In the genomic region with DNA sequence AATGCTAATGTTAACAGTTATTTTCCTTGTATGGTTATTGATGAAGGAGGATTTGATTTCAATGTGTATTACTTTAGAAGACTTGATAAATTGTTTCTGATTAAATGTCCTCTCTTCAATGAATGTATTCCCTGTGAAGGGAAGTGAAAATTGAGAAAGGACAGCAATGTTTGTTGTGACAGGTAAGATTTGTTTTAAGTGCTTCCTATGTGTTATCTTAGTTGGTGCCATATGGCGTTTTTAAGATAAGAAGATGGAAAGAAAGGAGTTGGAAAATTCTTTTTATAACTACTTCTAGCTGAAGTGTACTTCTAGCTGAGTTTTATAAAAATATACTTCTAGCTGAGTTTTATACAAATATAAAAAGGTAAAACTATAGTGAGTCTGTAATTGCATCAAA, we compare ENCODE assay signal across 16 cellular contexts.
DNase-seq lines count a peak whose midpoint lies in the region; ATAC-seq, FAIRE-seq and TF ChIP-seq lines count a peak whose summit lies in the region.
"Had no signal": no experiment of that assay in that cellular context is flagged by ENCODE, and none has a peak within 500 bp of the region (broad histone marks: within the 10 kb centered on the region; RNA-seq: fewer than 3 reads in every experiment).

No MANE protein-coding gene starts in this region.

- no peaks in the 10 kb centered on the region for H3K36me3 ChIP-seq in K562 (ENCODE audit: control insufficient read depth, insufficient read depth, low read length)
- no peaks in the 10 kb centered on the region for H3K36me3 ChIP-seq in smooth muscle cell (ENCODE audit: low read depth)
- H3K36me3 ChIP-seq: HAP-1, right lobe of liver had no signal

- peaks cover 20% of the 10 kb centered on the region for H3K36me3 Mint-ChIP-seq in activated T-cell treated with anti-CD3 and anti-CD28 coated beads, Interleukin-2, amount 50 U/mL, for 24 hours (ENCODE audit: low read depth)

- no peaks in the 10 kb centered on the region for H3K9me1 ChIP-seq in K562 (ENCODE audit: control insufficient read depth, insufficient read depth, low read length)

- H3K27me3 ChIP-seq in K562 (ENCODE audit: control insufficient read depth in 2 of 2, insufficient read depth in 2 of 2, low read length in 2 of 2) = no peaks in the 10 kb centered on the region
- H3K27me3 ChIP-seq in smooth muscle cell (ENCODE audit: low read depth) = no peaks in the 10 kb centered on the region
- H3K27me3 ChIP-seq: right lobe of liver had no signal

- H3K27ac ChIP-seq in K562 (ENCODE audit: extremely low read depth, low read depth, low read length) (no peak overlapping the region), smooth muscle cell (ENCODE audit: low read depth) (peak overlapping the region; percentile 93)
- H3K27ac ChIP-seq: right lobe of liver had no signal

- H3K4me3 Mint-ChIP-seq in activated T-cell treated with anti-CD3 and anti-CD28 coated beads, Interleukin-2, amount 50 U/mL, for 24 hours = no peak overlapping the region

- FAIRE-seq in K562 (lab: Jason Lieb, UNC) = no peak

- in situ Hi-C loops in K562 (cut with MboI) = no loop called here

- H3K79me2 ChIP-seq in K562 (ENCODE audit: control insufficient read depth, insufficient read depth, low read length) = no peaks in the 10 kb centered on the region
- H3K79me2 ChIP-seq in smooth muscle cell (ENCODE audit: low read depth) = no peaks in the 10 kb centered on the region

- DNase-seq in activated T-cell treated with anti-CD3 and anti-CD28 coated beads, Interleukin-2, amount 50 U/mL, for 24 hours = no peak
- no peak for DNase-seq in activated T-cell treated with anti-CD3 and anti-CD28 coated beads, Interleukin-2, amount 50 U/mL, for 1 hour
- DNase-seq in OCI-M1 (lab: John Stamatoyannopoulos, UW) (peak; percentile 73), K562 (ENCODE audit: extremely low read depth in 1 of 4, low spot score in 3 of 4) (no peak), smooth muscle cell (lab: John Stamatoyannopoulos, UW; ENCODE audit: unreplicated experiment) (no peak), HPDE6-E6E7 (ENCODE audit: extremely low spot score) (no peak)
- DNase-seq: Caco-2, head of caudate nucleus, KG1, left ventricle myocardium superior, NCI-H2029 treated with DMSO at 0.1 percent for 48 hours, NCI-H524, right lobe of liver had no signal

- H3K4me1 Mint-ChIP-seq in activated T-cell treated with anti-CD3 and anti-CD28 coated beads, Interleukin-2, amount 50 U/mL, for 24 hours (ENCODE audit: low read depth) = peaks cover 32% of the 10 kb centered on the region

- TF ChIP-seq EP300 in K562 (IDR thresholded peaks at IDR 0.05; ENCODE audit: low read length) = no peak

- TF ChIP-seq POLR2A in K562 (conservative IDR thresholded peaks at IDR 0.05) = no peak

- H3K4me3 ChIP-seq in K562 (no peak overlapping the region), smooth muscle cell (no peak overlapping the region)
- H3K4me3 ChIP-seq: HAP-1, right lobe of liver had no signal

- H3K9me3 Mint-ChIP-seq in activated T-cell treated with anti-CD3 and anti-CD28 coated beads, Interleukin-2, amount 50 U/mL, for 24 hours = peaks cover 28% of the 10 kb centered on the region

- H3K9me3 ChIP-seq in K562 (replicated peaks; ENCODE audit: control insufficient read depth, insufficient read depth, low read depth, low read length) = no peaks in the 10 kb centered on the region
- H3K9me3 ChIP-seq in smooth muscle cell (replicated peaks; ENCODE audit: low read depth) = no peaks in the 10 kb centered on the region
- H3K9me3 ChIP-seq: Caco-2, HAP-1, right lobe of liver had no signal

- H3K27me3 Mint-ChIP-seq in activated T-cell treated with anti-CD3 and anti-CD28 coated beads, Interleukin-2, amount 50 U/mL, for 24 hours = no peaks in the 10 kb centered on the region

- TF ChIP-seq CTCF in K562 (IDR thresholded peaks at IDR 0.05 in 2 of 3, conservative IDR thresholded peaks at IDR 0.05 in 1 of 3; ENCODE audit: insufficient read depth in 2 of 3, low read depth in 1 of 3, low read length in 3 of 3) = no peak
- TF ChIP-seq CTCF in smooth muscle cell (IDR thresholded peaks at IDR 0.05; ENCODE audit: borderline replicate concordance, insufficient read depth, poor library complexity, severe bottlenecking) = no peak

- POLR2A ChIA-PET in K562 (lab: Yijun Ruan, JAX) = no interaction called here

- ATAC-seq in K562 (no peak), GM18867 (IDR thresholded peaks at IDR 0.05; ENCODE audit: unreplicated experiment) (no peak), HG02678 (IDR thresholded peaks at IDR 0.05; ENCODE audit: unreplicated experiment) (no peak)
- ATAC-seq: left ventricle myocardium superior had no signal

- BruUV-seq in K562 (replicated peaks; lab: Mats Ljungman, UMichigan) = no TSS peak

- H3F3A ChIP-seq in smooth muscle cell (ENCODE audit: low read depth) = no peaks in the 10 kb centered on the region

- 0% methylated on average over 1 of the region's 1 CpG for WGBS in K562 (ENCODE audit: insufficient coverage, low coverage, missing lambda C conversion rate)
- WGBS in smooth muscle cell (ENCODE audit: low lambda C conversion rate) = 38% methylated on average over 1 of the region's 1 CpG

- intact Hi-C loops in K562 (cut with micrococcal nuclease) = no loop called here

- H3K4me1 ChIP-seq in K562 (replicated peaks in 1 of 2; ENCODE audit: control insufficient read depth in 2 of 2, insufficient read depth in 2 of 2, low read length in 2 of 2) (no peaks in the 10 kb centered on the region; a peak in 1 of 5 replicates), smooth muscle cell (ENCODE audit: low read depth) (no peaks in the 10 kb centered on the region)
- H3K4me1 ChIP-seq: Caco-2, HAP-1, right lobe of liver had no signal

- no peak overlapping the region for H3K9ac ChIP-seq in K562 (ENCODE audit: insufficient read depth in 1 of 2, low read depth in 2 of 2, low read length in 2 of 2)
- peak overlapping the region; percentile 70 for H3K9ac ChIP-seq in smooth muscle cell (ENCODE audit: low read depth)

- H2AFZ ChIP-seq in K562 (ENCODE audit: low read depth, low read length) = no peak overlapping the region
- H2AFZ ChIP-seq in smooth muscle cell (ENCODE audit: low read depth) = no peak overlapping the region

- TF ChIP-seq RAD21 in K562 (CRISPR knock-in tag; conservative IDR thresholded peaks at IDR 0.05 in 1 of 2, IDR thresholded peaks at IDR 0.05 in 1 of 2) = no peak

- H3K4me2 ChIP-seq in K562 (ENCODE audit: insufficient read depth, low read length) (no peak overlapping the region), smooth muscle cell (peak overlapping the region; percentile 27)

- H3K27ac Mint-ChIP-seq in activated T-cell treated with anti-CD3 and anti-CD28 coated beads, Interleukin-2, amount 50 U/mL, for 24 hours = peak overlapping the region; percentile 75

- H4K20me1 ChIP-seq in K562 (replicated peaks; ENCODE audit: control insufficient read depth, insufficient read depth, low read length) (no peaks in the 10 kb centered on the region), smooth muscle cell (ENCODE audit: low read depth) (no peaks in the 10 kb centered on the region)

- CTCF ChIA-PET in K562 (lab: Yijun Ruan, JAX; ENCODE audit: low intra/inter-chr PET ratio) = no interaction called here

TF ChIP-seq in K562, 482 proteins besides CTCF, POLR2A, EP300 and RAD21:
- TF ChIP-seq CBFA2T3 (IDR thresholded peaks at IDR 0.05) = peak; percentile 37; the same call in 1 of the 2 replicates
- peak; percentile 30; the same call in 1 of the 2 replicates for TF ChIP-seq TAL1 (IDR thresholded peaks at IDR 0.05)
- peak; percentile 42 for TF ChIP-seq MEIS2 (IDR thresholded peaks at IDR 0.05; ENCODE audit: partially characterized antibody)
- TF ChIP-seq ZNF140 (CRISPR knock-in tag; IDR thresholded peaks at IDR 0.05) = no peak
- TF ChIP-seq TEAD4 (IDR thresholded peaks at IDR 0.05; ENCODE audit: low read length) = peak; percentile 59
- TF ChIP-seq TEAD4 (CRISPR knock-in tag; IDR thresholded peaks at IDR 0.05; ENCODE audit: borderline replicate concordance) = no peak
- TF ChIP-seq TAF1 (IDR thresholded peaks at IDR 0.05; ENCODE audit: control insufficient read depth, extremely low read depth, insufficient read depth, low read length, severe bottlenecking) = no peak
